ENCODE assay signal across 10 cellular contexts in genomic region chr6:51678905-51679620, GRCh38.
DNase-seq lines count a peak whose midpoint lies in the region; ATAC-seq, FAIRE-seq and TF ChIP-seq lines count a peak whose summit lies in the region.
"Had no signal": no experiment of that assay in that cellular context is flagged by ENCODE, and none has a peak within 500 bp of the region (broad histone marks: within the 10 kb centered on the region; RNA-seq: fewer than 3 reads in every experiment).

No MANE protein-coding gene starts in this region.

- BruUV-seq in MCF 10A (replicated peaks; lab: Mats Ljungman, UMichigan) = no TSS peak

- H3K9me3 Mint-ChIP-seq in MCF 10A (ENCODE audit: unreplicated experiment) (no peaks in the 10 kb centered on the region), mesothelial cell of epicardium (peaks cover 4% of the 10 kb centered on the region)
- H3K9me3 Mint-ChIP-seq: T-helper 1 cell treated with Interleukin-12 subunit alpha and Interleukin-12 subunit beta and Interleukin-4 antibody, amounts not matched to agents 30 μg/mL and 1 μg/mL, for 36 hours had no signal

- TF ChIP-seq CTCF in MCF 10A (IDR thresholded peaks at IDR 0.05; ENCODE audit: unreplicated experiment) = no peak
- TF ChIP-seq CTCF in breast epithelium (IDR thresholded peaks at IDR 0.05) = no peak
- no peak for TF ChIP-seq CTCF in ascending aorta (IDR thresholded peaks at IDR 0.05)
- TF ChIP-seq CTCF in mesothelial cell of epicardium (IDR thresholded peaks at IDR 0.05; ENCODE audit: unreplicated experiment) = no peak

- no peaks in the 10 kb centered on the region for H3K36me3 Mint-ChIP-seq in MCF 10A (ENCODE audit: insufficient read depth, unreplicated experiment)
- H3K36me3 Mint-ChIP-seq in mesothelial cell of epicardium = no peaks in the 10 kb centered on the region

- H3K27me3 ChIP-seq in breast epithelium = no peaks in the 10 kb centered on the region
- no peaks in the 10 kb centered on the region for H3K27me3 ChIP-seq in ascending aorta
- H3K27me3 ChIP-seq: vagina had no signal

- H3K4me3 Mint-ChIP-seq in MCF 10A (ENCODE audit: unreplicated experiment) = peak overlapping the region; percentile 36
- no peak overlapping the region for H3K4me3 Mint-ChIP-seq in mesothelial cell of epicardium
- H3K4me3 Mint-ChIP-seq: T-helper 1 cell treated with Interleukin-12 subunit alpha and Interleukin-12 subunit beta and Interleukin-4 antibody, amounts not matched to agents 30 μg/mL and 1 μg/mL, for 36 hours had no signal

- H3K9me3 ChIP-seq in breast epithelium (no peaks in the 10 kb centered on the region), SK-N-MC (ENCODE audit: low read depth, low read length) (no peaks in the 10 kb centered on the region), ascending aorta (no peaks in the 10 kb centered on the region)
- H3K9me3 ChIP-seq: vagina had no signal

- POLR2A ChIA-PET in MCF 10A (lab: Yijun Ruan, JAX) = interaction anchor here (0.6 to 1.1 kb wide), 6 partner anchors 18 to 572 kb away, joined by 3 to 5 read pairs (median 3); no protein-coding TSS in a partner anchor

- H3K4me1 Mint-ChIP-seq in MCF 10A (ENCODE audit: insufficient read depth, unreplicated experiment) (no peaks in the 10 kb centered on the region), mesothelial cell of epicardium (peaks cover 14% of the 10 kb centered on the region)

- CTCF ChIA-PET in MCF 10A (lab: Yijun Ruan, JAX) = interaction anchor here (0.6 to 0.7 kb wide), 3 partner anchors 116 to 857 kb away, joined by 3 to 4 read pairs (median 3); no protein-coding TSS in a partner anchor

- H3K4me3 ChIP-seq in breast epithelium = no peak overlapping the region
- peak overlapping the region; percentile 32 for H3K4me3 ChIP-seq in SK-N-MC
- no peak overlapping the region for H3K4me3 ChIP-seq in ascending aorta
- H3K4me3 ChIP-seq: vagina had no signal

- FAIRE-seq in urothelium cell line (lab: Jason Lieb, UNC) = no peak

- intact Hi-C loops in MCF 10A (cut with micrococcal nuclease) (no loop called here), breast epithelium (cut with DNase I; ENCODE audit: low total_unique reads) (no loop called here), ascending aorta (cut with DNase I) (no loop called here)

- H3K36me3 ChIP-seq in breast epithelium (no peaks in the 10 kb centered on the region), SK-N-MC (ENCODE audit: insufficient read depth, low read length) (no peaks in the 10 kb centered on the region), ascending aorta (no peaks in the 10 kb centered on the region)
- H3K36me3 ChIP-seq: vagina had no signal

- TF ChIP-seq POLR2A in breast epithelium (IDR thresholded peaks at IDR 0.05) = no peak

- H3K27me3 Mint-ChIP-seq in MCF 10A (ENCODE audit: insufficient read depth, unreplicated experiment) (no peaks in the 10 kb centered on the region), mesothelial cell of epicardium (ENCODE audit: low read depth) (no peaks in the 10 kb centered on the region)

- H3K4me1 ChIP-seq in breast epithelium (no peaks in the 10 kb centered on the region), ascending aorta (no peaks in the 10 kb centered on the region)
- H3K4me1 ChIP-seq: vagina had no signal

- ATAC-seq in HG02973 (IDR thresholded peaks at IDR 0.05; ENCODE audit: unreplicated experiment) = peak; percentile 84

- H3K27ac ChIP-seq in breast epithelium = peak overlapping the region in 1 of 2 donors; percentile 59
- peak overlapping the region; percentile 17; the same call in 1 of the 2 replicates for H3K27ac ChIP-seq in SK-N-MC
- H3K27ac ChIP-seq in ascending aorta = no peak overlapping the region
- H3K27ac ChIP-seq: vagina had no signal

- peak overlapping the region; percentile 21 for H3K9ac ChIP-seq in SK-N-MC (ENCODE audit: insufficient read length)

- DNase-seq in MCF 10A (ENCODE audit: unreplicated experiment) = peak; percentile 72
- DNase-seq in breast epithelium (ENCODE audit: low spot score in 2 of 2) = no peak
- DNase-seq in SK-N-MC (ENCODE audit: low read depth, low spot score) = peak; percentile 20
- DNase-seq in urothelium cell line (ENCODE audit: low spot score) = peak; percentile 14
- DNase-seq in ascending aorta (ENCODE audit: low spot score in 2 of 2) = no peak
- DNase-seq in NCI-H128 (lab: John Stamatoyannopoulos, UW; ENCODE audit: unreplicated experiment) = no peak
- DNase-seq in mesothelial cell of epicardium (ENCODE audit: low spot score in 2 of 2, unreplicated experiment in 2 of 2) = no peak

- H3K27ac Mint-ChIP-seq in MCF 10A (ENCODE audit: low read depth, unreplicated experiment) = peak overlapping the region; percentile 75
- no peak overlapping the region for H3K27ac Mint-ChIP-seq in mesothelial cell of epicardium
- H3K27ac Mint-ChIP-seq: T-helper 1 cell treated with Interleukin-12 subunit alpha and Interleukin-12 subunit beta and Interleukin-4 antibody, amounts not matched to agents 30 μg/mL and 1 μg/mL, for 36 hours had no signal

Comparison
In these comparisons a context has a peak if more than half of its experiments do, and no peak if none do; other contexts are left out.
1. DNase-seq: peak in MCF 10A (single experiment), SK-N-MC (single experiment) and urothelium cell line (single experiment); none in breast epithelium (0 of 2), ascending aorta (0 of 2), NCI-H128 (single experiment) and mesothelial cell of epicardium (0 of 2).